In genomic region chr12:87866602-87867292, GRCh38 we compare ENCODE assay signal across 10 cellular contexts.
A peak's percentile ranks its signal among the peaks of the same experiment; 100 is the strongest.
DNase-seq lines count a peak whose midpoint lies in the region; ATAC-seq and TF ChIP-seq lines count a peak whose summit lies in the region.
"Had no signal": no experiment of that assay in that cellular context is flagged by ENCODE, and none has a peak within 500 bp of the region (broad histone marks: within the 10 kb centered on the region; RNA-seq: fewer than 3 reads in every experiment).

No MANE protein-coding gene starts in this region.

- no peaks in the 10 kb centered on the region for H3K4me1 Mint-ChIP-seq in T-helper 17 cell

- H3K27ac ChIP-seq in RWPE1: no peak overlapping the region

- no peak for DNase-seq in GM10266 (ENCODE audit: extremely low spot score)
- peak; percentile 27 for DNase-seq in HFF-Myc (ENCODE audit: extremely low read depth, low read depth)
- DNase-seq in RWPE1 (ENCODE audit: low spot score): peak; percentile 3
- peak; percentile 6 for DNase-seq in left kidney (ENCODE audit: low read depth, low spot score)
- no peak for DNase-seq in DMS79 (lab: John Stamatoyannopoulos, UW)
- no peak for DNase-seq in activated T-cell treated with anti-CD3 and anti-CD28 coated beads for 4 hours
- DNase-seq in T-helper 17 cell: no peak
- DNase-seq in NCI-H1417 treated with DMSO at 0.1 percent for 48 hours (lab: John Stamatoyannopoulos, UW): no peak
- DNase-seq: activated CD8-positive, alpha-beta memory T cell treated with anti-CD3 and anti-CD28 coated beads, Interleukin-2, amount 50 U/mL, for 48 hours had no signal

- peaks cover 15% of the 10 kb centered on the region for H3K27me3 Mint-ChIP-seq in T-helper 17 cell

- POLR2A ChIA-PET in RWPE1 (lab: Yijun Ruan, JAX; ENCODE audit: low non-redundant PET): no interaction called here

- no peak overlapping the region for H3K4me3 ChIP-seq in HFF-Myc (replicated peaks; ENCODE audit: low read depth, low read length)
- H3K4me3 ChIP-seq: lung had no signal

- CTCF ChIA-PET in RWPE1 (lab: Yijun Ruan, JAX): interaction anchor here (0.7 to 1.1 kb wide), 3 partner anchors 11 to 223 kb away, joined by 3 to 5 read pairs (median 3); no protein-coding TSS in a partner anchor

- no peaks in the 10 kb centered on the region for H3K36me3 Mint-ChIP-seq in T-helper 17 cell (ENCODE audit: low read depth)

- H3K27ac Mint-ChIP-seq in T-helper 17 cell: no peak overlapping the region

- H3K9me3 ChIP-seq in T-helper 17 cell (ENCODE audit: control insufficient read depth, low read length, poor library complexity, severe bottlenecking): no peaks in the 10 kb centered on the region

- TF ChIP-seq CTCF in GM10266 (IDR thresholded peaks at IDR 0.05; ENCODE audit: control insufficient read depth, insufficient read depth, low read depth, missing control alignments) (peak; percentile 30), HFF-Myc (IDR thresholded peaks at IDR 0.05; ENCODE audit: low read depth, low read length, missing control alignments) (peak; percentile 56), RWPE1 (conservative IDR thresholded peaks at IDR 0.05; ENCODE audit: low read depth) (no peak; the same call in 1 of the 2 replicates)

- no peak overlapping the region for H3K4me3 Mint-ChIP-seq in T-helper 17 cell

- no peak for ATAC-seq in T-helper 17 cell

Comparison
In these comparisons a context has a peak if more than half of its experiments do, and no peak if none do; other contexts are left out.
1. DNase-seq: peak in HFF-Myc (single experiment), RWPE1 (single experiment) and left kidney (single experiment); none in GM10266 (single experiment), DMS79 (single experiment), activated T-cell treated with anti-CD3 and anti-CD28 coated beads for 4 hours (single experiment), T-helper 17 cell (0 of 3) and NCI-H1417 treated with DMSO at 0.1 percent for 48 hours (single experiment).